ENCODE assay signal across 24 cellular contexts in genomic region chr3:22098000-22098399, GRCh38.
"Had no signal": no experiment of that assay in that cellular context is flagged by ENCODE, and none has a peak within 500 bp of the region (broad histone marks: within the 10 kb centered on the region; RNA-seq: fewer than 3 reads in every experiment).

No MANE protein-coding gene starts in this region.

- H3K79me2 ChIP-seq: hepatocyte had no signal

- H3K27me3 ChIP-seq: adrenal gland, ascending aorta, brain microvascular endothelial cell, hepatocyte, testis, vagina had no signal

- H3K4me1 ChIP-seq: adrenal gland, ascending aorta, left ventricle myocardium inferior, testis, vagina had no signal

- DNase-seq: activated CD4-positive, CD25-positive, alpha-beta regulatory T cell treated with anti-CD3 and anti-CD28 coated beads, Interleukin-2, amount 50 U/mL, for 72 hours; activated CD8-positive, alpha-beta memory T cell treated with anti-CD3 and anti-CD28 coated beads, Interleukin-2, amount 50 U/mL, for 4 hours; activated naive CD4-positive, alpha-beta T cell; activated T-cell treated with anti-CD3 and anti-CD28 coated beads, Interleukin-2, amount 50 U/mL, for 24 hours; adrenal gland; brain microvascular endothelial cell; caudate nucleus; dermis blood vessel endothelial cell; effector CD8-positive, alpha-beta T cell; glutamatergic neuron; kidney glomerular epithelial cell; left ventricle myocardium inferior; natural killer cell; retina; stimulated activated CD4-positive, alpha-beta T cell treated with anti-CD3 and anti-CD28 coated beads, Interleukin-2, amount 100 ng/mL, for 48 hours; stimulated activated CD8-positive, alpha-beta memory T cell treated with anti-CD3 and anti-CD28 coated beads, Interleukin-4, amount 100 ng/mL, for 48 hours; stimulated activated naive B cell treated with anti-CD40 and anti-IgM and Interleukin-4, amounts not matched to agents 10 μg/mL and 1 μg/mL and 100 μg/mL, for 72 hours; testis; WERI-Rb-1 had no signal

- H3K4me2 ChIP-seq: hepatocyte had no signal

- H3K9me3 ChIP-seq: adrenal gland, ascending aorta, left ventricle myocardium inferior, testis, vagina had no signal

- H3K36me3 ChIP-seq: adrenal gland, ascending aorta, brain microvascular endothelial cell, left ventricle myocardium inferior, vagina, WERI-Rb-1 had no signal

- H3K27ac ChIP-seq: adrenal gland, ascending aorta, brain microvascular endothelial cell, hepatocyte, left ventricle myocardium inferior, testis, vagina, WERI-Rb-1 had no signal

- FAIRE-seq: frontal cortex had no signal

- H2AFZ ChIP-seq: hepatocyte had no signal

- ATAC-seq: esophagus mucosa; natural killer cell; stimulated activated naive B cell treated with anti-CD40 and anti-IgM and Interleukin-4, amounts not matched to agents 10 μg/mL and 1 μg/mL and 100 μg/mL, for 72 hours had no signal

- H3K4me3 ChIP-seq: adrenal gland, ascending aorta, hepatocyte, left ventricle myocardium inferior, testis, vagina had no signal
